8 cellular contexts compared by ENCODE assay signal in genomic region chr13:26529441-26529840, GRCh38. TPM values are rescaled to one million over a fixed set of nuclear protein-coding genes. Genes with fewer than 3 reads are reported as not detected.
DNase-seq lines count a peak whose midpoint lies in the region; ATAC-seq and TF ChIP-seq lines count a peak whose summit lies in the region.

No MANE protein-coding gene starts in this region.

- peak; percentile 73 for ATAC-seq in left lobe of liver
- ATAC-seq in HG03571 (IDR thresholded peaks at IDR 0.05; ENCODE audit: unreplicated experiment): no peak
- ATAC-seq in GM19351 (IDR thresholded peaks at IDR 0.05; ENCODE audit: unreplicated experiment): no peak
- no peak for ATAC-seq in effector memory CD8-positive, alpha-beta T cell (replicated peaks)

- no peak overlapping the region for H3K27ac Mint-ChIP-seq in Caco-2 (ENCODE audit: unreplicated experiment)
- no peak overlapping the region for H3K27ac Mint-ChIP-seq in effector memory CD8-positive, alpha-beta T cell

- DNase-seq in Caco-2: peak; percentile 67 to 72
- DNase-seq in HuH-7.5 (ENCODE audit: low spot score): peak; percentile 37
- peak; percentile 25 for DNase-seq in activated naive CD4-positive, alpha-beta T cell treated with anti-CD3 and anti-CD28 coated beads, Interleukin-2, amount 50 U/mL, for 16 hours
- no peak for DNase-seq in left lobe of liver (ENCODE audit: low spot score)
- no peak for DNase-seq in NCI-H2227 (lab: John Stamatoyannopoulos, UW; ENCODE audit: unreplicated experiment)
- DNase-seq in effector memory CD8-positive, alpha-beta T cell: no peak

- no peaks in the 10 kb centered on the region; the same call in 1 of the 2 replicates for H3K27me3 ChIP-seq in Caco-2 (replicated peaks; ENCODE audit: control insufficient read depth, insufficient read depth, low read length)

- BruUV-seq in Caco-2 (replicated peaks; lab: Mats Ljungman, UMichigan): no TSS peak

- H3K9me3 Mint-ChIP-seq in Caco-2 (ENCODE audit: unreplicated experiment): no peaks in the 10 kb centered on the region
- H3K9me3 Mint-ChIP-seq in effector memory CD8-positive, alpha-beta T cell: no peaks in the 10 kb centered on the region

- no peaks in the 10 kb centered on the region for H3K4me1 ChIP-seq in Caco-2

- no peak overlapping the region for H3K4me3 ChIP-seq in Caco-2 (ENCODE audit: low read depth, low read length)

- H3K36me3 Mint-ChIP-seq in Caco-2 (ENCODE audit: insufficient read depth, unreplicated experiment): no peaks in the 10 kb centered on the region
- no peaks in the 10 kb centered on the region for H3K36me3 Mint-ChIP-seq in effector memory CD8-positive, alpha-beta T cell (ENCODE audit: insufficient read depth)

- CTCF ChIA-PET in Caco-2 (lab: Charles Lee): no interaction called here

- no peak overlapping the region for H3K4me3 Mint-ChIP-seq in Caco-2 (ENCODE audit: unreplicated experiment)
- no peak overlapping the region for H3K4me3 Mint-ChIP-seq in effector memory CD8-positive, alpha-beta T cell

- POLR2A ChIA-PET in Caco-2 (lab: Charles Lee): no interaction called here

- no peaks in the 10 kb centered on the region for H3K36me3 ChIP-seq in Caco-2 (ENCODE audit: control insufficient read depth, insufficient read depth, low read length)

- peaks cover 14% of the 10 kb centered on the region for H3K27me3 Mint-ChIP-seq in Caco-2 (ENCODE audit: insufficient read depth, unreplicated experiment)
- peaks cover 17 to 19% of the 10 kb centered on the region in 2 donors for H3K27me3 Mint-ChIP-seq in effector memory CD8-positive, alpha-beta T cell

- no peaks in the 10 kb centered on the region; the same call in 1 of the 2 replicates for H3K9me3 ChIP-seq in Caco-2

- H3K4me1 Mint-ChIP-seq in Caco-2 (ENCODE audit: low read depth, unreplicated experiment): no peaks in the 10 kb centered on the region
- no peaks in the 10 kb centered on the region for H3K4me1 Mint-ChIP-seq in effector memory CD8-positive, alpha-beta T cell (ENCODE audit: low read depth in 2 of 2)

- intact Hi-C loops in Caco-2 (cut with micrococcal nuclease; ENCODE audit: unreplicated experiment): no loop called here

- no peak for TF ChIP-seq CTCF in Caco-2 (IDR thresholded peaks at IDR 0.05; ENCODE audit: insufficient read depth in 1 of 2, low read depth in 1 of 2, low read length in 1 of 2, severe bottlenecking in 1 of 2, unreplicated experiment in 1 of 2)

RNA-seq across cellular contexts. Expression of gene WASF3, which starts 28.0 kb away (rescaled TPM):
- total RNA-seq in Caco-2 (2022): not detected in 2 replicates
- total RNA-seq in left lobe of liver: 8.5 TPM

Comparison
In these comparisons a context has a peak if more than half of its experiments do, and no peak if none do; other contexts are left out.
1. DNase-seq: peak in Caco-2 (2 of 2), HuH-7.5 (single experiment) and activated naive CD4-positive, alpha-beta T cell treated with anti-CD3 and anti-CD28 coated beads, Interleukin-2, amount 50 U/mL, for 16 hours (single experiment); none in left lobe of liver (single experiment), NCI-H2227 (single experiment) and effector memory CD8-positive, alpha-beta T cell (0 of 3).